Comparison of ENCODE assay signal across 1 cellular context in the genomic region with DNA sequence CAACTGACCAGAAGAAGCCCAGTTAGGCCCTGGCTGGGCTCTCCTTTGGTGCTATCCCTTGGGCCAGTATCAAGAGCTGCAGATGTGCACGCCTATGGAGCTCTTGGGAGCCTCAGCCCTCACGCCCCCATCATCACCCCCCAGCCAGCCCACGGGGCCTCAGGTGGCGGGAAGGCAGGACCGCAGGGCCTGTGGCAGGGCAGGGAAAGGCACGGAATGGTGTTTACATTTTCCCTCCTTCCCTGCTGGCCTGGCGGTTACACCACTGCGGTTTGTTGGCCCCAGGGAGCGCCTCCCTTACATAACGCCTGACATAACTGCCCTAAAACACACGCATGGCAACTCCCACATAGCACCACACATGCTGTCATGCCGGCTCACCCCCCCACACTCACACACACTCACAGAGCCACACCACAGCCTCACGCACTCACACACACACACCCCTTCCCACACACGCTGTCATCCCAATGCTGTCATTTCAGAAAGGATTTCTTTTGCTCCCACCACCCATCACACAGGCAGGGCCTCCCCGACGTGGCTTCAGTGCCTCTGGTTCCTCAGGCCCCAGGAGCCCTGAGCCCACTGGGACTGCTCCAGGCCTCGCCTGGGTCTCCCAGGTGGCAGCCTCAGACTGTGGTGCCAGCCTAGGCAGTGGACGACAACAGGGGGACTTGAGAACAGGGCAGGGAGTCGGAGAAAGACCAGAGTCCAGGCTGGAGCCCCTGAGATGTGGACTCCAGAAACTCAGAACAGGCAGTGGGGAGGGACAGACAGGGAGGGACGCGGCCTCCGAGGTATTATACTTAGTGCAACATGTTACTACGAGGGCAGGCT.
A peak's percentile ranks its signal among the peaks of the same experiment; 100 is the strongest.
TF ChIP-seq lines count a peak whose summit lies in the region.

No MANE protein-coding gene starts in this region.

TF ChIP-seq in HEK293, 187 proteins besides CTCF, POLR2A, EP300 and RAD21 (continued from another document and continues in another):
- TF ChIP-seq, protein P1, sequence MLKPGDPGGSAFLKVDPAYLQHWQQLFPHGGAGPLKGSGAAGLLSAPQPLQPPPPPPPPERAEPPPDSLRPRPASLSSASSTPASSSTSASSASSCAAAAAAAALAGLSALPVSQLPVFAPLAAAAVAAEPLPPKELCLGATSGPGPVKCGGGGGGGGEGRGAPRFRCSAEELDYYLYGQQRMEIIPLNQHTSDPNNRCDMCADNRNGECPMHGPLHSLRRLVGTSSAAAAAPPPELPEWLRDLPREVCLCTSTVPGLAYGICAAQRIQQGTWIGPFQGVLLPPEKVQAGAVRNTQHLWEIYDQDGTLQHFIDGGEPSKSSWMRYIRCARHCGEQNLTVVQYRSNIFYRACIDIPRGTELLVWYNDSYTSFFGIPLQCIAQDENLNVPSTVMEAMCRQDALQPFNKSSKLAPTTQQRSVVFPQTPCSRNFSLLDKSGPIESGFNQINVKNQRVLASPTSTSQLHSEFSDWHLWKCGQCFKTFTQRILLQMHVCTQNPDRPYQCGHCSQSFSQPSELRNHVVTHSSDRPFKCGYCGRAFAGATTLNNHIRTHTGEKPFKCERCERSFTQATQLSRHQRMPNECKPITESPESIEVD (tag by site-specific recombination; IDR thresholded peaks at IDR 0.05), result no peak
- TF ChIP-seq MEIS1 (CRISPR knock-in tag; IDR thresholded peaks at IDR 0.05; ENCODE audit: borderline replicate concordance) (no peak), ZNF24 (tag by site-specific recombination; IDR thresholded peaks at IDR 0.05) (peak; percentile 53; the same call in 1 of the 2 replicates), KLF1 (tag by site-specific recombination; IDR thresholded peaks at IDR 0.05) (0 out of 2 replicates have a peak, but pooled peaks have one; percentile 29), ZNF521 (tag by site-specific recombination; IDR thresholded peaks at IDR 0.05) (no peak), ZNF416 (tag by site-specific recombination; IDR thresholded peaks at IDR 0.05) (no peak), ZBTB20 (tag by site-specific recombination; IDR thresholded peaks at IDR 0.05) (peak; percentile 65), ZNF354C (tag by site-specific recombination; IDR thresholded peaks at IDR 0.05; ENCODE audit: borderline replicate concordance, low read depth) (no peak), ZNF654 (tag by site-specific recombination; IDR thresholded peaks at IDR 0.05; ENCODE audit: low read depth) (no peak), ZNF140 (tag by site-specific recombination; IDR thresholded peaks at IDR 0.05) (no peak), ZNF23 (tag by site-specific recombination; IDR thresholded peaks at IDR 0.05; ENCODE audit: borderline replicate concordance) (no peak), ZNF549 (tag by site-specific recombination; IDR thresholded peaks at IDR 0.05) (no peak), HOXA7 (CRISPR knock-in tag; IDR thresholded peaks at IDR 0.05; ENCODE audit: borderline replicate concordance) (no peak), ZNF785 (tag by site-specific recombination; IDR thresholded peaks at IDR 0.05) (peak; percentile 90), ZNF792 (tag by site-specific recombination; IDR thresholded peaks at IDR 0.05) (no peak), ZNF223 (tag by site-specific recombination; IDR thresholded peaks at IDR 0.05) (no peak), REPIN1 (tag by site-specific recombination; IDR thresholded peaks at IDR 0.05; ENCODE audit: low read depth) (no peak), ZBTB7A (tag by site-specific recombination; IDR thresholded peaks at IDR 0.05; ENCODE audit: low read depth) (no peak), MYNN (tag by site-specific recombination; IDR thresholded peaks at IDR 0.05; ENCODE audit: borderline replicate concordance) (no peak), ZNF747 (tag by site-specific recombination; IDR thresholded peaks at IDR 0.05) (no peak), ZNF302 (tag by site-specific recombination; IDR thresholded peaks at IDR 0.05; ENCODE audit: low read depth) (no peak), SCRT1 (tag by site-specific recombination; IDR thresholded peaks at IDR 0.05; ENCODE audit: borderline replicate concordance) (no peak), ZNF776 (tag by site-specific recombination; IDR thresholded peaks at IDR 0.05; ENCODE audit: borderline replicate concordance) (no peak), ZNF404 (tag by site-specific recombination; IDR thresholded peaks at IDR 0.05) (no peak), GFI1B (tag by site-specific recombination; IDR thresholded peaks at IDR 0.05) (no peak), ZNF391 (tag by site-specific recombination; IDR thresholded peaks at IDR 0.05; ENCODE audit: borderline replicate concordance, low read depth) (no peak), IKZF3 (tag by site-specific recombination; IDR thresholded peaks at IDR 0.05) (no peak), SALL2 (tag by site-specific recombination; IDR thresholded peaks at IDR 0.05; ENCODE audit: borderline replicate concordance) (0 out of 2 replicates have a peak, but pooled peaks have one; percentile 59), ZNF324 (tag by site-specific recombination; IDR thresholded peaks at IDR 0.05) (0 out of 2 replicates have a peak, but pooled peaks have one; percentile 48), GLIS2 (tag by site-specific recombination; IDR thresholded peaks at IDR 0.05) (0 out of 2 replicates have a peak, but pooled peaks have one; percentile 41), HOXC10 (CRISPR knock-in tag; IDR thresholded peaks at IDR 0.05) (peak; percentile 65; the same call in 1 of the 2 replicates), ZNF623 (tag by site-specific recombination; IDR thresholded peaks at IDR 0.05) (no peak), ZBTB21 (tag by site-specific recombination; IDR thresholded peaks at IDR 0.05) (peak; percentile 65; the same call in 1 of the 2 replicates), ZNF16 (tag by site-specific recombination; IDR thresholded peaks at IDR 0.05; ENCODE audit: low read depth) (no peak)
- TF ChIP-seq, protein P2, sequence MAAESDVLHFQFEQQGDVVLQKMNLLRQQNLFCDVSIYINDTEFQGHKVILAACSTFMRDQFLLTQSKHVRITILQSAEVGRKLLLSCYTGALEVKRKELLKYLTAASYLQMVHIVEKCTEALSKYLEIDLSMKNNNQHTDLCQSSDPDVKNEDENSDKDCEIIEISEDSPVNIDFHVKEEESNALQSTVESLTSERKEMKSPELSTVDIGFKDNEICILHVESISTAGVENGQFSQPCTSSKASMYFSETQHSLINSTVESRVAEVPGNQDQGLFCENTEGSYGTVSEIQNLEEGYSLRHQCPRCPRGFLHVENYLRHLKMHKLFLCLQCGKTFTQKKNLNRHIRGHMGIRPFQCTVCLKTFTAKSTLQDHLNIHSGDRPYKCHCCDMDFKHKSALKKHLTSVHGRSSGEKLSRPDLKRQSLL (tag by site-specific recombination; IDR thresholded peaks at IDR 0.05), result no peak
- TF ChIP-seq, protein P3, sequence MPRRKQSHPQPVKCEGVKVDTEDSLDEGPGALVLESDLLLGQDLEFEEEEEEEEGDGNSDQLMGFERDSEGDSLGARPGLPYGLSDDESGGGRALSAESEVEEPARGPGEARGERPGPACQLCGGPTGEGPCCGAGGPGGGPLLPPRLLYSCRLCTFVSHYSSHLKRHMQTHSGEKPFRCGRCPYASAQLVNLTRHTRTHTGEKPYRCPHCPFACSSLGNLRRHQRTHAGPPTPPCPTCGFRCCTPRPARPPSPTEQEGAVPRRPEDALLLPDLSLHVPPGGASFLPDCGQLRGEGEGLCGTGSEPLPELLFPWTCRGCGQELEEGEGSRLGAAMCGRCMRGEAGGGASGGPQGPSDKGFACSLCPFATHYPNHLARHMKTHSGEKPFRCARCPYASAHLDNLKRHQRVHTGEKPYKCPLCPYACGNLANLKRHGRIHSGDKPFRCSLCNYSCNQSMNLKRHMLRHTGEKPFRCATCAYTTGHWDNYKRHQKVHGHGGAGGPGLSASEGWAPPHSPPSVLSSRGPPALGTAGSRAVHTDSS (tag by site-specific recombination; IDR thresholded peaks at IDR 0.05), result no peak
- TF ChIP-seq, protein P4, sequence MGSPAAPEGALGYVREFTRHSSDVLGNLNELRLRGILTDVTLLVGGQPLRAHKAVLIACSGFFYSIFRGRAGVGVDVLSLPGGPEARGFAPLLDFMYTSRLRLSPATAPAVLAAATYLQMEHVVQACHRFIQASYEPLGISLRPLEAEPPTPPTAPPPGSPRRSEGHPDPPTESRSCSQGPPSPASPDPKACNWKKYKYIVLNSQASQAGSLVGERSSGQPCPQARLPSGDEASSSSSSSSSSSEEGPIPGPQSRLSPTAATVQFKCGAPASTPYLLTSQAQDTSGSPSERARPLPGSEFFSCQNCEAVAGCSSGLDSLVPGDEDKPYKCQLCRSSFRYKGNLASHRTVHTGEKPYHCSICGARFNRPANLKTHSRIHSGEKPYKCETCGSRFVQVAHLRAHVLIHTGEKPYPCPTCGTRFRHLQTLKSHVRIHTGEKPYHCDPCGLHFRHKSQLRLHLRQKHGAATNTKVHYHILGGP (tag by site-specific recombination; IDR thresholded peaks at IDR 0.05), result no peak
- TF ChIP-seq, protein P5, sequence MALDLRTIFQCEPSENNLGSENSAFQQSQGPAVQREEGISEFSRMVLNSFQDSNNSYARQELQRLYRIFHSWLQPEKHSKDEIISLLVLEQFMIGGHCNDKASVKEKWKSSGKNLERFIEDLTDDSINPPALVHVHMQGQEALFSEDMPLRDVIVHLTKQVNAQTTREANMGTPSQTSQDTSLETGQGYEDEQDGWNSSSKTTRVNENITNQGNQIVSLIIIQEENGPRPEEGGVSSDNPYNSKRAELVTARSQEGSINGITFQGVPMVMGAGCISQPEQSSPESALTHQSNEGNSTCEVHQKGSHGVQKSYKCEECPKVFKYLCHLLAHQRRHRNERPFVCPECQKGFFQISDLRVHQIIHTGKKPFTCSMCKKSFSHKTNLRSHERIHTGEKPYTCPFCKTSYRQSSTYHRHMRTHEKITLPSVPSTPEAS (tag by site-specific recombination; IDR thresholded peaks at IDR 0.05), result peak; percentile 96
- TF ChIP-seq, protein P6, sequence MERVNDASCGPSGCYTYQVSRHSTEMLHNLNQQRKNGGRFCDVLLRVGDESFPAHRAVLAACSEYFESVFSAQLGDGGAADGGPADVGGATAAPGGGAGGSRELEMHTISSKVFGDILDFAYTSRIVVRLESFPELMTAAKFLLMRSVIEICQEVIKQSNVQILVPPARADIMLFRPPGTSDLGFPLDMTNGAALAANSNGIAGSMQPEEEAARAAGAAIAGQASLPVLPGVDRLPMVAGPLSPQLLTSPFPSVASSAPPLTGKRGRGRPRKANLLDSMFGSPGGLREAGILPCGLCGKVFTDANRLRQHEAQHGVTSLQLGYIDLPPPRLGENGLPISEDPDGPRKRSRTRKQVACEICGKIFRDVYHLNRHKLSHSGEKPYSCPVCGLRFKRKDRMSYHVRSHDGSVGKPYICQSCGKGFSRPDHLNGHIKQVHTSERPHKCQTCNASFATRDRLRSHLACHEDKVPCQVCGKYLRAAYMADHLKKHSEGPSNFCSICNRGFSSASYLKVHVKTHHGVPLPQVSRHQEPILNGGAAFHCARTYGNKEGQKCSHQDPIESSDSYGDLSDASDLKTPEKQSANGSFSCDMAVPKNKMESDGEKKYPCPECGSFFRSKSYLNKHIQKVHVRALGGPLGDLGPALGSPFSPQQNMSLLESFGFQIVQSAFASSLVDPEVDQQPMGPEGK (tag by site-specific recombination; IDR thresholded peaks at IDR 0.05), result peak; percentile 71; the same call in 1 of the 2 replicates
- TF ChIP-seq, protein P7, sequence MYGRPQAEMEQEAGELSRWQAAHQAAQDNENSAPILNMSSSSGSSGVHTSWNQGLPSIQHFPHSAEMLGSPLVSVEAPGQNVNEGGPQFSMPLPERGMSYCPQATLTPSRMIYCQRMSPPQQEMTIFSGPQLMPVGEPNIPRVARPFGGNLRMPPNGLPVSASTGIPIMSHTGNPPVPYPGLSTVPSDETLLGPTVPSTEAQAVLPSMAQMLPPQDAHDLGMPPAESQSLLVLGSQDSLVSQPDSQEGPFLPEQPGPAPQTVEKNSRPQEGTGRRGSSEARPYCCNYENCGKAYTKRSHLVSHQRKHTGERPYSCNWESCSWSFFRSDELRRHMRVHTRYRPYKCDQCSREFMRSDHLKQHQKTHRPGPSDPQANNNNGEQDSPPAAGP (tag by site-specific recombination; IDR thresholded peaks at IDR 0.05), result peak; percentile 100
- TF ChIP-seq, protein P8, sequence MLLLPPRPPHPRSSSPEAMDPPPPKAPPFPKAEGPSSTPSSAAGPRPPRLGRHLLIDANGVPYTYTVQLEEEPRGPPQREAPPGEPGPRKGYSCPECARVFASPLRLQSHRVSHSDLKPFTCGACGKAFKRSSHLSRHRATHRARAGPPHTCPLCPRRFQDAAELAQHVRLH (tag by site-specific recombination; IDR thresholded peaks at IDR 0.05), result no peak
- TF ChIP-seq, protein P9, sequence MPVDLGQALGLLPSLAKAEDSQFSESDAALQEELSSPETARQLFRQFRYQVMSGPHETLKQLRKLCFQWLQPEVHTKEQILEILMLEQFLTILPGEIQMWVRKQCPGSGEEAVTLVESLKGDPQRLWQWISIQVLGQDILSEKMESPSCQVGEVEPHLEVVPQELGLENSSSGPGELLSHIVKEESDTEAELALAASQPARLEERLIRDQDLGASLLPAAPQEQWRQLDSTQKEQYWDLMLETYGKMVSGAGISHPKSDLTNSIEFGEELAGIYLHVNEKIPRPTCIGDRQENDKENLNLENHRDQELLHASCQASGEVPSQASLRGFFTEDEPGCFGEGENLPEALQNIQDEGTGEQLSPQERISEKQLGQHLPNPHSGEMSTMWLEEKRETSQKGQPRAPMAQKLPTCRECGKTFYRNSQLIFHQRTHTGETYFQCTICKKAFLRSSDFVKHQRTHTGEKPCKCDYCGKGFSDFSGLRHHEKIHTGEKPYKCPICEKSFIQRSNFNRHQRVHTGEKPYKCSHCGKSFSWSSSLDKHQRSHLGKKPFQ (tag by site-specific recombination; IDR thresholded peaks at IDR 0.05), result peak; percentile 45
- TF ChIP-seq, protein P10, sequence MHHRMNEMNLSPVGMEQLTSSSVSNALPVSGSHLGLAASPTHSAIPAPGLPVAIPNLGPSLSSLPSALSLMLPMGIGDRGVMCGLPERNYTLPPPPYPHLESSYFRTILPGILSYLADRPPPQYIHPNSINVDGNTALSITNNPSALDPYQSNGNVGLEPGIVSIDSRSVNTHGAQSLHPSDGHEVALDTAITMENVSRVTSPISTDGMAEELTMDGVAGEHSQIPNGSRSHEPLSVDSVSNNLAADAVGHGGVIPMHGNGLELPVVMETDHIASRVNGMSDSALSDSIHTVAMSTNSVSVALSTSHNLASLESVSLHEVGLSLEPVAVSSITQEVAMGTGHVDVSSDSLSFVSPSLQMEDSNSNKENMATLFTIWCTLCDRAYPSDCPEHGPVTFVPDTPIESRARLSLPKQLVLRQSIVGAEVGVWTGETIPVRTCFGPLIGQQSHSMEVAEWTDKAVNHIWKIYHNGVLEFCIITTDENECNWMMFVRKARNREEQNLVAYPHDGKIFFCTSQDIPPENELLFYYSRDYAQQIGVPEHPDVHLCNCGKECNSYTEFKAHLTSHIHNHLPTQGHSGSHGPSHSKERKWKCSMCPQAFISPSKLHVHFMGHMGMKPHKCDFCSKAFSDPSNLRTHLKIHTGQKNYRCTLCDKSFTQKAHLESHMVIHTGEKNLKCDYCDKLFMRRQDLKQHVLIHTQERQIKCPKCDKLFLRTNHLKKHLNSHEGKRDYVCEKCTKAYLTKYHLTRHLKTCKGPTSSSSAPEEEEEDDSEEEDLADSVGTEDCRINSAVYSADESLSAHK (tag by site-specific recombination; IDR thresholded peaks at IDR 0.05), result no peak
- TF ChIP-seq, protein P11, sequence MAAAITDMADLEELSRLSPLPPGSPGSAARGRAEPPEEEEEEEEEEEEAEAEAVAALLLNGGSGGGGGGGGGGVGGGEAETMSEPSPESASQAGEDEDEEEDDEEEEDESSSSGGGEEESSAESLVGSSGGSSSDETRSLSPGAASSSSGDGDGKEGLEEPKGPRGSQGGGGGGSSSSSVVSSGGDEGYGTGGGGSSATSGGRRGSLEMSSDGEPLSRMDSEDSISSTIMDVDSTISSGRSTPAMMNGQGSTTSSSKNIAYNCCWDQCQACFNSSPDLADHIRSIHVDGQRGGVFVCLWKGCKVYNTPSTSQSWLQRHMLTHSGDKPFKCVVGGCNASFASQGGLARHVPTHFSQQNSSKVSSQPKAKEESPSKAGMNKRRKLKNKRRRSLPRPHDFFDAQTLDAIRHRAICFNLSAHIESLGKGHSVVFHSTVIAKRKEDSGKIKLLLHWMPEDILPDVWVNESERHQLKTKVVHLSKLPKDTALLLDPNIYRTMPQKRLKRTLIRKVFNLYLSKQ (tag by site-specific recombination; IDR thresholded peaks at IDR 0.05; ENCODE audit: borderline replicate concordance), result no peak
